ENCODE assay signal across 24 cellular contexts in the genomic region with DNA sequence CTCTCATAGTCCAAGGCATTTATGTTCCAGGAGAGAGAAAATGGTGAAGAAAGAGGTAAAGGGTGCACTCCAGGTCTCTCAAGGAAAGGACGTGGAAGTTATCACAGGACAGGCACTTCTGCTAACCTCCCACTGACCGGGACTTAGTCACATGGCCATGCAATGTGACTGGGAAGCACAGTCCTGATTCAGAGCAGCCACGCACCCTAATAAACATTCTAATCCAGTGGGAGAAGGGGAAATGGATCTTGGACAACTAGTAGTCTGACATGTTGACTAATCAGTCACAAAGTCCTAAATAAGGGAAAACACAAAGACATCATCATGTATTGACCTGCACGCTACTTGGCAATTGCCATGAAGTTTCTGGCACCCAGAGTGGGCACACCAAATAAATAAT.
"Had no signal": no experiment of that assay in that cellular context is flagged by ENCODE, and none has a peak within 500 bp of the region (broad histone marks: within the 10 kb centered on the region; RNA-seq: fewer than 3 reads in every experiment).

No MANE protein-coding gene starts in this region.

- H3K36me3 ChIP-seq: SJSA1 had no signal

- H3K27me3 ChIP-seq: SJSA1 had no signal

- ATAC-seq: activated naive CD4-positive, alpha-beta T cell treated with anti-CD3 and anti-CD28 coated beads, Interleukin-2, amount 50 U/mL, for 72 hours; activated naive CD8-positive, alpha-beta T cell treated with anti-CD3 and anti-CD28 coated beads, Interleukin-2, amount 50 U/mL, for 24 hours; activated T-cell treated with anti-CD3 and anti-CD28 coated beads, Interleukin-2, amount 50 U/mL, for 4 hours; SK-N-SH treated with all-trans-retinoic acid at 6 μM for 48 hours; WTC11 had no signal

- H3K27ac ChIP-seq: SJSA1 had no signal

- H3K9me3 ChIP-seq: SJSA1 had no signal

- H3K9me3 Mint-ChIP-seq: activated CD4-positive, alpha-beta T cell treated with anti-CD3 and anti-CD28 coated beads, Interleukin-2, amount 10 ng/mL, durations not matched to agents 24 days and 14 days; activated T-cell treated with anti-CD3 and anti-CD28 coated beads, Interleukin-2, amount 50 U/mL, for 4 hours; T-helper 1 cell treated with Interleukin-12 subunit alpha and Interleukin-12 subunit beta and Interleukin-4 antibody, amounts not matched to agents 30 μg/mL and 1 μg/mL, for 36 hours had no signal

- H3K4me3 ChIP-seq: SJSA1 had no signal

- H3K36me3 Mint-ChIP-seq: activated naive CD4-positive, alpha-beta T cell treated with anti-CD3 and anti-CD28 coated beads, Interleukin-2, amount 50 U/mL, for 72 hours; brain; WTC11 had no signal

- H3K27ac Mint-ChIP-seq: activated CD4-positive, alpha-beta T cell treated with anti-CD3 and anti-CD28 coated beads, Interleukin-2, amount 10 ng/mL, durations not matched to agents 24 days and 14 days; activated naive CD4-positive, alpha-beta T cell treated with anti-CD3 and anti-CD28 coated beads, Interleukin-2, amount 50 U/mL, for 72 hours; activated naive CD8-positive, alpha-beta T cell treated with anti-CD3 and anti-CD28 coated beads, Interleukin-2, amount 50 U/mL, for 24 hours; brain; T-helper 1 cell treated with Interleukin-12 subunit alpha and Interleukin-12 subunit beta and Interleukin-4 antibody, amounts not matched to agents 30 μg/mL and 1 μg/mL, for 36 hours; WTC11 had no signal

- H3K4me3 Mint-ChIP-seq: activated CD4-positive, alpha-beta T cell treated with anti-CD3 and anti-CD28 coated beads, Interleukin-2, amount 10 ng/mL, durations not matched to agents 24 days and 14 days; activated naive CD8-positive, alpha-beta T cell treated with anti-CD3 and anti-CD28 coated beads, Interleukin-2, amount 50 U/mL, for 24 hours; activated T-cell treated with anti-CD3 and anti-CD28 coated beads, Interleukin-2, amount 50 U/mL, for 4 hours; brain; T-helper 1 cell treated with Interleukin-12 subunit alpha and Interleukin-12 subunit beta and Interleukin-4 antibody, amounts not matched to agents 30 μg/mL and 1 μg/mL, for 36 hours; WTC11 had no signal

- H3K4me1 Mint-ChIP-seq: activated CD4-positive, alpha-beta T cell treated with anti-CD3 and anti-CD28 coated beads, Interleukin-2, amount 10 ng/mL, durations not matched to agents 24 days and 14 days; activated naive CD8-positive, alpha-beta T cell treated with anti-CD3 and anti-CD28 coated beads, Interleukin-2, amount 50 U/mL, for 24 hours; WTC11 had no signal

- DNase-seq: activated CD4-positive, alpha-beta T cell treated with anti-CD3 and anti-CD28 coated beads, Interleukin-2, amount 10 ng/mL, durations not matched to agents 24 days and 14 days; activated CD4-positive, alpha-beta T cell treated with anti-CD3 and anti-CD28 coated beads, Interleukin-2, amount 50 U/mL, for 48 hours; activated CD4-positive, CD25-positive, alpha-beta regulatory T cell treated with anti-CD3 and anti-CD28 coated beads, Interleukin-2, amount 50 U/mL, for 72 hours; activated effector memory CD4-positive, alpha-beta T cell treated with anti-CD3 and anti-CD28 coated beads, Interleukin-2, amount 50 U/mL, for 16 hours; activated naive CD4-positive, alpha-beta T cell treated with Interleukin-2 at 50 U/mL for 16 hours; activated naive CD8-positive, alpha-beta T cell treated with anti-CD3 and anti-CD28 coated beads, Interleukin-2, amount 50 U/mL, for 24 hours; activated T-cell treated with anti-CD3 and anti-CD28 coated beads, Interleukin-2, amount 50 U/mL, for 4 hours; amygdala; Kasumi-1; KBM-7; NCI-H1105 treated with DMSO at 0.1 percent for 48 hours; NCI-H1436 treated with DMSO at 0.1 percent for 48 hours; NCI-H187; NCI-H2081; NCI-H510A treated with DMSO at 0.1 percent for 48 hours; NCI-H69; NK-92 treated with Interleukin-12 subunit alpha and Interleukin-12 subunit beta, amount 100 ng/mL, for 24 hours; SHP77 had no signal
